In the genomic region with DNA sequence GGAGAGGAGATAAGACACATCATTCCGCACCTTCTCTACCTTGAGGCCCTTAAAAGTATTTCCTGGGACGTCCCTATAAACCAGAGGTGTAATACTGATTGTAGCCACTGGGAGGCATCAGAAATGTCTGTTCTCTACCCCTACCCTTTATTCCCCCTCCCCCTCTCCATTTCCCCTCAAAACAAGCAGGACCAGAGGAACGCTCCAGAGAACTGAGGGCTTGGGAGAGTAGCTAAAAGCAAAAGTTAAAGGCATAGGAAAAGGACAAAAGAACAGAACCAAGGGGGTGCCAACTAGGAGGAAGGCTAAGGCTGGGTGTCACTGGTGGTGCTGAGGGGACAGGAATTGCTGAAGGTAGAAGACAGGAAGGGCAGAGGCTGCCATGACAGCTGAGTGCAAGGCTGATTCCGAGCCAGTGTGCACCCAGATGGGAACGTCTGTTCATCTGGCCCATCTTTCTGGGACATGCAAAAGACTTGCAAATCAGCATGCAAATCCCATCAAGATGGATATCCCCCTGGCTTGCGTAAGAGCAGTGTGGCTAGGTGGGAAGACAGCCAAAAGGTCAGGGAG, we compare ENCODE assay signal across 9 cellular contexts. TPM values are rescaled to one million over a fixed set of nuclear protein-coding genes. Genes with fewer than 3 reads are reported as not detected.
DNase-seq lines count a peak whose midpoint lies in the region; FAIRE-seq and TF ChIP-seq lines count a peak whose summit lies in the region.
"Had no signal": no experiment of that assay in that cellular context is flagged by ENCODE, and none has a peak within 500 bp of the region (broad histone marks: within the 10 kb centered on the region; RNA-seq: fewer than 3 reads in every experiment).

No MANE protein-coding gene starts in this region.

- CTCF ChIA-PET in OCI-LY7 (lab: Charles Lee; ENCODE audit: unreplicated experiment): no interaction called here

- no peaks in the 10 kb centered on the region for H3K27me3 ChIP-seq in thyroid gland

- H3K9me2 ChIP-seq in OCI-LY7 (ENCODE audit: insufficient read depth, low read length): no peaks in the 10 kb centered on the region

- H2AFZ ChIP-seq in OCI-LY7 (ENCODE audit: low read length): no peak overlapping the region

- H3K9me3 ChIP-seq in OCI-LY7 (ENCODE audit: low read length) (no peaks in the 10 kb centered on the region), kidney (ENCODE audit: control insufficient read depth in 1 of 2, low read length in 2 of 2) (no peaks in the 10 kb centered on the region), thyroid gland (no peaks in the 10 kb centered on the region)

- peaks cover 63% of the 10 kb centered on the region for H3K36me3 ChIP-seq in OCI-LY7 (ENCODE audit: insufficient read depth, low read length)
- peaks cover 28 to 43% of the 10 kb centered on the region in 2 donors for H3K36me3 ChIP-seq in kidney (ENCODE audit: control insufficient read depth in 1 of 2, insufficient read depth in 2 of 2, low read length in 2 of 2)
- H3K36me3 ChIP-seq in thyroid gland: peaks cover 41 to 47% of the 10 kb centered on the region in 2 donors

- in situ Hi-C loops in GM13977 (cut with MboI; ENCODE audit: low pct_unique_long_range_greater_than_20kb, low sequenced_read_pairs, unreplicated experiment) (no loop called here), astrocyte of the spinal cord (cut with HindIII; ENCODE audit: low sequenced_read_pairs) (no loop called here)

- 40 to 55% methylated on average over 6 of the region's 6 CpGs for WGBS in thyroid gland, 2 donors

- H3K4me3 ChIP-seq in OCI-LY7 (ENCODE audit: low read depth, low read length, poor library complexity, severe bottlenecking) (no peak overlapping the region), astrocyte of the spinal cord (ENCODE audit: low read depth, low read length) (no peak overlapping the region), kidney (ENCODE audit: low read length in 2 of 2) (no peak overlapping the region), thyroid gland (replicated peaks in 1 of 3) (no peak overlapping the region)
- H3K4me3 ChIP-seq: skin epidermis had no signal

- TF ChIP-seq POLR2A in thyroid gland (IDR thresholded peaks at IDR 0.05): no peak

- no peak overlapping the region for H3K27ac ChIP-seq in OCI-LY7 (ENCODE audit: low read depth, low read length, poor library complexity, severe bottlenecking)
- no peak overlapping the region for H3K27ac ChIP-seq in kidney (ENCODE audit: low read depth in 2 of 2, low read length in 2 of 2)
- H3K27ac ChIP-seq in thyroid gland: no peak overlapping the region

- H3K4me1 ChIP-seq in OCI-LY7 (ENCODE audit: insufficient read depth, low read length, poor library complexity, severe bottlenecking): peaks cover 28% of the 10 kb centered on the region
- peaks cover 0 to 5% of the 10 kb centered on the region in 2 donors for H3K4me1 ChIP-seq in kidney (ENCODE audit: control insufficient read depth in 1 of 2, insufficient read depth in 1 of 2, low read depth in 1 of 2, low read length in 2 of 2)
- H3K4me1 ChIP-seq in thyroid gland: peaks cover 0 to under 1% of the 10 kb centered on the region in 2 donors

- no peak for FAIRE-seq in kidney (lab: Jason Lieb, UNC)

- POLR2A ChIA-PET in OCI-LY7 (lab: Charles Lee): no interaction called here

- intact Hi-C loops in OCI-LY7 (cut with micrococcal nuclease; ENCODE audit: unreplicated experiment) (loop anchor here (1.0 kb wide), 2 partner anchors 39 to 82 kb away; no protein-coding TSS in a partner anchor), kidney (cut with DNase I) (no loop called here), thyroid gland (cut with DNase I) (loop anchor here (2.0 to 5.0 kb wide), 2 partner anchors 43 to 82 kb away; no protein-coding TSS in a partner anchor)

- DNase-seq in CD1c-positive myeloid dendritic cell (ENCODE audit: extremely low spot score) (peak; percentile 58), GM13977 (ENCODE audit: low spot score) (peak; percentile 66), OCI-LY7 (ENCODE audit: low spot score) (peak; percentile 83), astrocyte of the spinal cord (ENCODE audit: low read depth, low spot score) (peak; percentile 52), kidney (peak; percentile 22), thyroid gland (peak in 1 of 2 donors; percentile 8), 8988T (no peak)
- no peak for DNase-seq in stimulated activated CD4-positive, alpha-beta T cell treated with anti-CD3 and anti-CD28 coated beads, Interleukin-12 subunit alpha, Interleukin-12 subunit beta, amount 100 ng/mL, for 4 hours

- H4K20me1 ChIP-seq in OCI-LY7 (ENCODE audit: insufficient read depth, low read length): no peaks in the 10 kb centered on the region

- no peak overlapping the region for H3K9ac ChIP-seq in kidney (ENCODE audit: low read length in 2 of 2)

- TF ChIP-seq CTCF in GM13977 (IDR thresholded peaks at IDR 0.05; ENCODE audit: extremely low read depth, insufficient read depth, missing control alignments) (peak; percentile 61), OCI-LY7 (conservative IDR thresholded peaks at IDR 0.05; ENCODE audit: low read length) (peak; percentile 90), astrocyte of the spinal cord (IDR thresholded peaks at IDR 0.05; ENCODE audit: low read depth, low read length) (peak; percentile 62), kidney (IDR thresholded peaks at IDR 0.05; ENCODE audit: borderline replicate concordance, extremely low read depth, insufficient read depth) (peak; percentile 69), thyroid gland (IDR thresholded peaks at IDR 0.05) (peak; percentile 53 to 86 (median 72))

- no TSS peak for BruUV-seq in OCI-LY7 (replicated peaks; lab: Mats Ljungman, UMichigan)

- H3K4me2 ChIP-seq in OCI-LY7 (ENCODE audit: low read length): peak overlapping the region; percentile 49

- H3K79me2 ChIP-seq in OCI-LY7 (ENCODE audit: insufficient read depth, low read depth, low read length): no peaks in the 10 kb centered on the region

RNA-seq across cellular contexts. Expression of gene CAMTA2, which starts 6.7 kb away (rescaled TPM):
- total RNA-seq in OCI-LY7 (2014; rRNA removed; shearing (Covaris generic)): 8.7 and 9.7 TPM in 2 replicates
- 44.3 and 53.4 TPM in 2 replicates for total RNA-seq in OCI-LY7 (2022)
- 47.1 TPM for total RNA-seq in kidney
- polyA plus RNA-seq in kidney (ENCODE audit: insufficient read depth, low read depth, low replicate concordance): 40.1 TPM
- total RNA-seq in thyroid gland: 10 to 100 TPM; 17.1 to 29.0 (median 20.4) TPM

RNA-seq across cellular contexts. Expression of gene SPAG7, which starts 13.1 kb away (rescaled TPM):
- 53.2 and 54.4 TPM in 2 replicates for total RNA-seq in OCI-LY7 (2014; rRNA removed; shearing (Covaris generic))
- total RNA-seq in OCI-LY7 (2022) (58.9 and 67.7 TPM in 2 replicates), kidney (73.6 TPM), thyroid gland (10 to 100 TPM; 50.5 to 69.7 (median 68.3) TPM)
- 157 TPM for polyA plus RNA-seq in kidney (ENCODE audit: insufficient read depth, low read depth, low replicate concordance)

RNA-seq across cellular contexts. Expression of gene INCA1, which starts 16.6 kb away (rescaled TPM):
- not detected in 2 replicates for total RNA-seq in OCI-LY7 (2014; rRNA removed; shearing (Covaris generic))
- total RNA-seq in OCI-LY7 (2022): 0.82 and 1.2 TPM in 2 replicates
- 1.5 TPM for total RNA-seq in kidney
- 1.6 TPM for polyA plus RNA-seq in kidney (ENCODE audit: insufficient read depth, low read depth, low replicate concordance)
- total RNA-seq in thyroid gland: 1 to 10 TPM; 1.0 to 2.3 (median 1.4) TPM

RNA-seq across cellular contexts. Expression of gene KIF1C, which starts 17.0 kb away (rescaled TPM):
- 20.6 and 32.1 TPM in 2 replicates for total RNA-seq in OCI-LY7 (2014; rRNA removed; shearing (Covaris generic))
- total RNA-seq in OCI-LY7 (2022): 51.1 and 53.7 TPM in 2 replicates
- 168 TPM for total RNA-seq in kidney
- 69.6 TPM for polyA plus RNA-seq in kidney (ENCODE audit: insufficient read depth, low read depth, low replicate concordance)
- total RNA-seq in thyroid gland: 100 to 1,000 TPM in 1 of 4 donors, 10 to 100 TPM in 3; 67.3 to 134 (median 86.9) TPM

RNA-seq across cellular contexts. Expression of gene ENO3, which starts 29.8 kb away (rescaled TPM):
- 14.6 and 24.6 TPM in 2 replicates for total RNA-seq in OCI-LY7 (2014; rRNA removed; shearing (Covaris generic))
- total RNA-seq in OCI-LY7 (2022) (79.4 and 80.4 TPM in 2 replicates), kidney (6.9 TPM), thyroid gland (1 to 10 TPM in 3 of 4 donors, not detected in 1; 5.4 to 8.8 (median 5.5) TPM)
- 17.8 TPM for polyA plus RNA-seq in kidney (ENCODE audit: insufficient read depth, low read depth, low replicate concordance)

Comparison
In these comparisons a context has a peak if more than half of its experiments do, and no peak if none do; other contexts are left out.
1. DNase-seq: peak in CD1c-positive myeloid dendritic cell (single experiment), GM13977 (single experiment), OCI-LY7 (single experiment), astrocyte of the spinal cord (single experiment) and kidney (single experiment); none in 8988T (single experiment) and stimulated activated CD4-positive, alpha-beta T cell treated with anti-CD3 and anti-CD28 coated beads, Interleukin-12 subunit alpha, Interleukin-12 subunit beta, amount 100 ng/mL, for 4 hours (single experiment).
2. Peak in every context shown above with its lines, with median percentiles within 50 percentile points of each other: CTCF ChIP-seq.